Comparison of ENCODE assay signal across 16 cellular contexts in the genomic region with DNA sequence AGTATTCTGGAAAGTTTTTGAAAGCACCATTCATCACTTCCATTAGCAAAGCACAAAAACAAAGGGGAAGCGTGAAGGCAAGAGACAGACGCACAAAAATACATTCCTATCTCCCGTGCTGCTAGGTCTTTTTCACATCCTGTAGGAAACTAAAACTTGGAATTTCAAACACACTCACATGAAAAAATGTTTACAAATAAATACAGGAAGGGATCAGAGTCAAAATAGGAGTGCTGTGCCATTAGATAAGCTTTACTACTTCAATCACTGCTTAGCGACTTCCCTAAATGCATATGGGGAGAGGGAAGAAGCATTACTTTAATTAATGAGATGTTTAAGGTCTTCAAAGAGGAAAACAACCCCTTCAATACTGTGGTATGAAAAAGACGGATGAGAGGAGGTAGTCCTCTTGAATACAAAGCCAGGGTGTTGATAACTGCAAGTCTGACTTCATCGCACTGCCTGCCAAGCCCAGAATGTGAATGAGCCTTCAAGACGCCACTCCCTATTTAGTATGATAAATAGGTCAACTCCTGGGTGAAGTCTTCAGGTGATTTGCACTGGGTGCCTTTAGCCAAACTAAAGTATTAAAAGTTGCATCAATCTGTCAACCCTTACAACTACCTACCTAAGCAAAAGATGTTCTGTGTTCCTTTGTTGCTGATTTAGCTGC. TPM values are rescaled to one million over a fixed set of nuclear protein-coding genes. Genes with fewer than 3 reads are reported as not detected.
DNase-seq lines count a peak whose midpoint lies in the region; ATAC-seq and TF ChIP-seq lines count a peak whose summit lies in the region.
"Had no signal": no experiment of that assay in that cellular context is flagged by ENCODE, and none has a peak within 500 bp of the region (broad histone marks: within the 10 kb centered on the region; RNA-seq: fewer than 3 reads in every experiment).

No MANE protein-coding gene starts in this region.

- H3K4me1 Mint-ChIP-seq in effector memory CD8-positive, alpha-beta T cell (ENCODE audit: low read depth in 2 of 2) = no peaks in the 10 kb centered on the region

- peaks cover 0 to 2% of the 10 kb centered on the region in 2 donors for H3K9me3 Mint-ChIP-seq in effector memory CD8-positive, alpha-beta T cell
- H3K9me3 Mint-ChIP-seq: activated T-helper 1 cell treated with anti-CD3 and anti-CD28 coated beads, Interleukin-12 subunit alpha, Interleukin-12 subunit beta, Interleukin-2, Interleukin-4 antibody, amounts not matched to agents 30 ng/mL and 10 ng/mL and 1 ng/mL, durations not matched to agents 14 hours and 24 hours and 36 hours; stimulated activated naive CD8-positive, alpha-beta T cell treated with anti-CD3 and anti-CD28 coated beads, Interleukin-15, Interleukin-2, amounts not matched to agents 100 ng/mL and 50 ng/mL, for 24 hours; T-helper 1 cell treated with Interleukin-12 subunit alpha and Interleukin-12 subunit beta and Interleukin-4 antibody, amounts not matched to agents 30 μg/mL and 1 μg/mL, for 36 hours had no signal

- ATAC-seq in esophagus mucosa = peak; percentile 92
- ATAC-seq in effector memory CD8-positive, alpha-beta T cell (replicated peaks) = no peak
- ATAC-seq: K562 had no signal

- peaks cover 8 to 12% of the 10 kb centered on the region in 2 donors for H3K27me3 Mint-ChIP-seq in effector memory CD8-positive, alpha-beta T cell
- H3K27me3 Mint-ChIP-seq: stimulated activated naive CD8-positive, alpha-beta T cell treated with anti-CD3 and anti-CD28 coated beads, Interleukin-15, Interleukin-2, amounts not matched to agents 100 ng/mL and 50 ng/mL, for 24 hours had no signal

- no peak for TF ChIP-seq POLR2A in spleen (IDR thresholded peaks at IDR 0.05)

- H3K9me3 ChIP-seq in spleen (no peaks in the 10 kb centered on the region), BE2C (no peaks in the 10 kb centered on the region)

- no peak overlapping the region for H3K4me3 Mint-ChIP-seq in effector memory CD8-positive, alpha-beta T cell
- H3K4me3 Mint-ChIP-seq: activated T-helper 1 cell treated with anti-CD3 and anti-CD28 coated beads, Interleukin-12 subunit alpha, Interleukin-12 subunit beta, Interleukin-2, Interleukin-4 antibody, amounts not matched to agents 30 ng/mL and 10 ng/mL and 1 ng/mL, durations not matched to agents 14 hours and 24 hours and 36 hours; stimulated activated naive CD8-positive, alpha-beta T cell treated with anti-CD3 and anti-CD28 coated beads, Interleukin-15, Interleukin-2, amounts not matched to agents 100 ng/mL and 50 ng/mL, for 24 hours; T-helper 1 cell treated with Interleukin-12 subunit alpha and Interleukin-12 subunit beta and Interleukin-4 antibody, amounts not matched to agents 30 μg/mL and 1 μg/mL, for 36 hours had no signal

- H3K36me3 Mint-ChIP-seq in effector memory CD8-positive, alpha-beta T cell (ENCODE audit: insufficient read depth) = peaks cover 4% of the 10 kb centered on the region

- TF ChIP-seq CTCF in spleen (IDR thresholded peaks at IDR 0.05 in 8 of 11, conservative IDR thresholded peaks at IDR 0.05 in 3 of 11) (no peak), BE2C (IDR thresholded peaks at IDR 0.05; ENCODE audit: low read depth, low read length) (no peak)

- peaks cover 0 to 5% (median 0%) of the 10 kb centered on the region in 6 donors for H3K4me1 ChIP-seq in spleen
- H3K4me1 ChIP-seq in BE2C = no peaks in the 10 kb centered on the region

- H3K4me3 ChIP-seq in spleen = no peak overlapping the region
- no peak overlapping the region for H3K4me3 ChIP-seq in BE2C (ENCODE audit: low read depth, low read length)
- H3K4me3 ChIP-seq: K562 had no signal

- 45 to 70% (median 61%) methylated on average over 7 of the region's 7 CpGs for WGBS in spleen, 5 donors

- DNase-seq in amniotic epithelial cell (ENCODE audit: low read depth) (peak; percentile 51), lung microvascular endothelial cell (ENCODE audit: low read depth in 2 of 2) (peak; percentile 65 to 68), spleen (peak; percentile 14), BE2C (no peak), cerebellum (ENCODE audit: low spot score) (no peak)
- no peak for DNase-seq in stimulated activated CD4-positive, alpha-beta T cell treated with anti-CD3 and anti-CD28 coated beads, Interleukin-1b, Interleukin-23, amount 100 ng/mL, for 48 hours
- no peak for DNase-seq in effector memory CD8-positive, alpha-beta T cell
- DNase-seq: activated CD4-positive, alpha-beta T cell treated with anti-CD3 and anti-CD28 coated beads for 4 hours; aorta; C1 segment of cervical spinal cord; NCI-H510A treated with DMSO at 0.1 percent for 48 hours had no signal

- H3K27ac Mint-ChIP-seq in effector memory CD8-positive, alpha-beta T cell = no peak overlapping the region
- H3K27ac Mint-ChIP-seq: activated T-helper 1 cell treated with anti-CD3 and anti-CD28 coated beads, Interleukin-12 subunit alpha, Interleukin-12 subunit beta, Interleukin-2, Interleukin-4 antibody, amounts not matched to agents 30 ng/mL and 10 ng/mL and 1 ng/mL, durations not matched to agents 14 hours and 24 hours and 36 hours; stimulated activated naive CD8-positive, alpha-beta T cell treated with anti-CD3 and anti-CD28 coated beads, Interleukin-15, Interleukin-2, amounts not matched to agents 100 ng/mL and 50 ng/mL, for 24 hours; T-helper 1 cell treated with Interleukin-12 subunit alpha and Interleukin-12 subunit beta and Interleukin-4 antibody, amounts not matched to agents 30 μg/mL and 1 μg/mL, for 36 hours had no signal

- intact Hi-C loops in spleen (cut with DNase I; ENCODE audit: low total_unique reads) = no loop called here

- no peaks in the 10 kb centered on the region for H3K36me3 ChIP-seq in spleen
- H3K36me3 ChIP-seq in BE2C = no peaks in the 10 kb centered on the region

- no peak overlapping the region for H3K27ac ChIP-seq in spleen

- H3K27me3 ChIP-seq in spleen (replicated peaks in 1 of 7) = no peaks in the 10 kb centered on the region
- no peaks in the 10 kb centered on the region for H3K27me3 ChIP-seq in BE2C

RNA-seq across cellular contexts. Expression of a gene that starts 13.9 kb away (rescaled TPM):
- total RNA-seq in esophagus mucosa = 64.5 TPM
- total RNA-seq in lung microvascular endothelial cell = 23.1 and 29.4 TPM in 2 replicates
- total RNA-seq in spleen = 10 to 100 TPM in 6 of 7 donors, 1 to 10 TPM in 1; 8.3 to 18.9 (median 11.5) TPM
- 1 to 10 TPM; 2.8 to 4.8 (median 4.8) TPM for polyA plus RNA-seq in spleen
- 12.6 TPM for polyA plus RNA-seq in BE2C (2012; ENCODE audit: insufficient read depth, insufficient read length, low read depth)
- total RNA-seq in cerebellum = 52.6 TPM

Comparison
In these comparisons a context has a peak if more than half of its experiments do, and no peak if none do; other contexts are left out.
1. DNase-seq: peak in amniotic epithelial cell (single experiment), lung microvascular endothelial cell (2 of 2) and spleen (single experiment); none in BE2C (single experiment), stimulated activated CD4-positive, alpha-beta T cell treated with anti-CD3 and anti-CD28 coated beads, Interleukin-1b, Interleukin-23, amount 100 ng/mL, for 48 hours (single experiment), effector memory CD8-positive, alpha-beta T cell (0 of 3) and cerebellum (single experiment).